ENCODE assay signal across 13 cellular contexts in the genomic region with DNA sequence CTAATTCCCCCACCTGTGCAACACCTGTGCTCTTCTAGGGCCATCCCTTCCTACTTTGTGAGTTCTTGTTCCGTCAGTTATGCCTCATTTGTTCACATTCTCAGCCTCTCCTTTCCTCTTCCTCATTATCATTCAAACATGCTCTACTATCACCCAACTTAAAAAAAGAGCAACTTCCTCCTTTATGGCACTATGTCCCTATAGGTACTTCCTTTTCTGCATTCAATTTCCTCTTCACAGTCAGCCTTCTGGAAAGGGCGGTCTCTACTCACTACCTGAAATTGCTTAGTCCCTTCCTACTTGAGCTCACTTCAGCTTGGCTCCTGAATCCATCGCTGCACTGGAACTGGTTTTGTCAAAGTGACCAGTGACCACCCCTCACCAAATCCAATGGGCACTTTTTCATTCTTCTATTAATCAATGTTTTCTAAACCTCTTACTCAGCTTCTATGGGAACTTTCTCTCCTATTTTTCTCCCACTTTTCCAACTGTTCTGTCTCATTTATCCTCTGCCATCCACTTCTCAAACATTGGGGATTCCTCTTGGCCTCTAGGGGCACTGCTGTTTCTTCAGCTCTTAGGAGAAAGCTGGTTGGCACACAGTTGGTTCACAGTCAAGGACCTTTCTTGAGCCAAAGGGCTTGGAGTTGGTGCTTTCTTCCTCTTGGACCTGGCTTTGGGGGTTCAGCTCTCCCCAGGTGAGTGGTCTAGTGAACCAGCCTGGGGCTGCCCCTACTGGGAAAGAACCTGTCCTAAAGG.
DNase-seq lines count a peak whose midpoint lies in the region; ATAC-seq and TF ChIP-seq lines count a peak whose summit lies in the region.
"Had no signal": no experiment of that assay in that cellular context is flagged by ENCODE, and none has a peak within 500 bp of the region (broad histone marks: within the 10 kb centered on the region; RNA-seq: fewer than 3 reads in every experiment).

No MANE protein-coding gene starts in this region.

- DNase-seq in right cardiac atrium, result no peak
- no peak for DNase-seq in Right ventricle myocardium inferior (ENCODE audit: missing footprints)
- DNase-seq in Panc1 (ENCODE audit: low read depth, low spot score), result no peak
- DNase-seq in fibroblast of the aortic adventitia (ENCODE audit: low read depth), result no peak
- DNase-seq in dedifferentiated amniotic fluid mesenchymal stem cell (ENCODE audit: extremely low spot score), result no peak
- DNase-seq in NCI-H1694 (lab: John Stamatoyannopoulos, UW), result no peak
- no peak for DNase-seq in NCI-H345 treated with DMSO at 0.1 percent for 48 hours (lab: John Stamatoyannopoulos, UW; ENCODE audit: unreplicated experiment)
- DNase-seq: CD4-positive, CD25-positive, alpha-beta regulatory T cell; colonic mucosa; immature natural killer cell; SHP77 treated with DMSO at 0.1 percent for 48 hours had no signal

- 87% methylated on average over 3 of the region's 3 CpGs for WGBS in right cardiac atrium
- WGBS in gastroesophageal sphincter (ENCODE audit: low coverage in 1 of 2), 2 donors, result 77 to 94% methylated on average over 1 to 2 of the region's 3 CpGs

- H3K9me3 ChIP-seq in right cardiac atrium (ENCODE audit: control insufficient read depth, low read length) (no peaks in the 10 kb centered on the region), Panc1 (ENCODE audit: control insufficient read depth, insufficient read depth, low read depth, low read length) (no peaks in the 10 kb centered on the region), gastroesophageal sphincter (no peaks in the 10 kb centered on the region)
- H3K9me3 ChIP-seq: colonic mucosa had no signal

- TF ChIP-seq POLR2A in gastroesophageal sphincter (IDR thresholded peaks at IDR 0.05), result no peak

- no peak for TF ChIP-seq EP300 in gastroesophageal sphincter (IDR thresholded peaks at IDR 0.05)

- intact Hi-C loops in right cardiac atrium (cut with DNase I) (no loop called here), Right ventricle myocardium inferior (cut with DNase I) (no loop called here), Panc1 (cut with micrococcal nuclease; ENCODE audit: unreplicated experiment) (no loop called here)

- no peaks in the 10 kb centered on the region for H3K27me3 ChIP-seq in right cardiac atrium (ENCODE audit: control insufficient read depth, insufficient read depth)
- H3K27me3 ChIP-seq in Panc1 (ENCODE audit: control insufficient read depth, insufficient read depth, low read length), result no peaks in the 10 kb centered on the region; the same call in 1 of the 2 replicates
- no peaks in the 10 kb centered on the region for H3K27me3 ChIP-seq in gastroesophageal sphincter
- H3K27me3 ChIP-seq: colonic mucosa had no signal

- CTCF ChIA-PET in Panc1 (lab: Charles Lee), result no interaction called here

- H3K4me1 ChIP-seq in right cardiac atrium (ENCODE audit: control insufficient read depth, insufficient read depth, low read length) (no peaks in the 10 kb centered on the region), Panc1 (ENCODE audit: control insufficient read depth, insufficient read depth, low read length) (no peaks in the 10 kb centered on the region), gastroesophageal sphincter (peaks cover 0 to 14% (median 4%) of the 10 kb centered on the region in 3 donors)
- H3K4me1 ChIP-seq: colonic mucosa had no signal

- H3K27ac ChIP-seq in right cardiac atrium (ENCODE audit: low read length) (no peak overlapping the region), Panc1 (ENCODE audit: low read length) (no peak overlapping the region), gastroesophageal sphincter (no peak overlapping the region)
- H3K27ac ChIP-seq: colonic mucosa had no signal

- TF ChIP-seq CTCF in Panc1 (IDR thresholded peaks at IDR 0.05) (peak; percentile 32; the same call in 1 of the 2 replicates), fibroblast of the aortic adventitia (IDR thresholded peaks at IDR 0.05; ENCODE audit: insufficient read depth, low read length) (peak; percentile 28), gastroesophageal sphincter (IDR thresholded peaks at IDR 0.05) (no peak)

- no peak overlapping the region for H3K4me3 ChIP-seq in right cardiac atrium (ENCODE audit: low read length)
- no peak overlapping the region for H3K4me3 ChIP-seq in Panc1 (ENCODE audit: low read depth in 2 of 2, low read length in 2 of 2)
- no peak overlapping the region for H3K4me3 ChIP-seq in fibroblast of the aortic adventitia (ENCODE audit: low read depth, low read length)
- H3K4me3 ChIP-seq in gastroesophageal sphincter, result no peak overlapping the region
- H3K4me3 ChIP-seq: colonic mucosa had no signal

- H3K36me3 ChIP-seq in Panc1 (ENCODE audit: control insufficient read depth, insufficient read depth, low read length) (no peaks in the 10 kb centered on the region), gastroesophageal sphincter (no peaks in the 10 kb centered on the region)
- H3K36me3 ChIP-seq: colonic mucosa had no signal

- POLR2A ChIA-PET in Panc1 (lab: Charles Lee), result no interaction called here

- no TSS peak for BruUV-seq in Panc1 (replicated peaks; lab: Mats Ljungman, UMichigan)

- in situ Hi-C loops in Panc1 (cut with HindIII; ENCODE audit: low pct_unique_long_range_greater_than_20kb, low sequenced_read_pairs), result no loop called here

- peak; percentile 41 to 42 for ATAC-seq in right cardiac atrium
- no peak for ATAC-seq in Right ventricle myocardium inferior
- no peak for ATAC-seq in Panc1
- ATAC-seq in gastroesophageal sphincter, result no peak
- ATAC-seq: stimulated activated effector memory CD8-positive, alpha-beta T cell treated with anti-CD3 and anti-CD28 coated beads, Interleukin-12 subunit alpha, Interleukin-12 subunit beta, amount 100 ng/mL, for 72 hours had no signal

Comparison
In these comparisons a context has a peak if more than half of its experiments do, and no peak if none do; other contexts are left out.
1. ATAC-seq: peak in right cardiac atrium (2 of 2); none in Right ventricle myocardium inferior (single experiment), Panc1 (single experiment) and gastroesophageal sphincter (single experiment).
2. CTCF ChIP-seq: peak in Panc1 (single experiment) and fibroblast of the aortic adventitia (single experiment); none in gastroesophageal sphincter (0 of 4).